ENCODE assay signal across 9 cellular contexts in genomic region chr17:40014375-40014980, GRCh38. TPM values are rescaled to one million over a fixed set of nuclear protein-coding genes. Genes with fewer than 3 reads are reported as not detected.
DNase-seq lines count a peak whose midpoint lies in the region; ATAC-seq and TF ChIP-seq lines count a peak whose summit lies in the region.
"Had no signal": no experiment of that assay in that cellular context is flagged by ENCODE, and none has a peak within 500 bp of the region (broad histone marks: within the 10 kb centered on the region; RNA-seq: fewer than 3 reads in every experiment).

No MANE protein-coding gene starts in this region.

- TF ChIP-seq POLR2A in gastrocnemius medialis (IDR thresholded peaks at IDR 0.05) (no peak), Peyer's patch (IDR thresholded peaks at IDR 0.05) (no peak)

- H3K4me3 ChIP-seq in OCI-LY3 (ENCODE audit: low read length) (peak overlapping the region; percentile 67), gastrocnemius medialis (peak overlapping the region in 3 of 4 donors; percentile 54 to 66 (median 64)), Peyer's patch (no peak overlapping the region)

- in situ Hi-C loops in gastrocnemius medialis (cut with MboI; ENCODE audit: low sequenced_read_pairs in 4 of 4) = no loop called here

- ATAC-seq in foreskin keratinocyte = no peak
- ATAC-seq in gastrocnemius medialis = no peak

- H3K79me2 ChIP-seq in OCI-LY3 (ENCODE audit: low read length) = no peaks in the 10 kb centered on the region

- intact Hi-C loops in gastrocnemius medialis (cut with DNase I; ENCODE audit: low total_unique reads) = loop anchor here (2.0 to 10.0 kb wide), 3 partner anchors 60 to 300 kb away; no protein-coding TSS in a partner anchor

- no peaks in the 10 kb centered on the region for H4K20me1 ChIP-seq in OCI-LY3 (ENCODE audit: insufficient read depth, low read length)

- H3K4me1 ChIP-seq in OCI-LY3 (ENCODE audit: low read length) = peaks cover 23% of the 10 kb centered on the region
- H3K4me1 ChIP-seq in foreskin keratinocyte = no peaks in the 10 kb centered on the region
- H3K4me1 ChIP-seq in gastrocnemius medialis = peaks cover 37 to 51% of the 10 kb centered on the region in 2 donors
- H3K4me1 ChIP-seq in Peyer's patch = peaks cover 0 to 30% (median 4%) of the 10 kb centered on the region in 4 donors

- peak overlapping the region; percentile 88 for H3K4me2 ChIP-seq in OCI-LY3 (ENCODE audit: low read length)

- H3K36me3 ChIP-seq in OCI-LY3 (replicated peaks; ENCODE audit: low read depth, low read length) (peaks cover 2% of the 10 kb centered on the region), gastrocnemius medialis (peaks cover 0 to 5% of the 10 kb centered on the region in 2 donors), Peyer's patch (peaks cover 0 to 4% (median 0%) of the 10 kb centered on the region in 3 donors)

- H3K9me3 ChIP-seq in OCI-LY3 (ENCODE audit: insufficient read depth, low read length) (no peaks in the 10 kb centered on the region), gastrocnemius medialis (no peaks in the 10 kb centered on the region), Peyer's patch (no peaks in the 10 kb centered on the region)

- TF ChIP-seq CTCF in OCI-LY3 (IDR thresholded peaks at IDR 0.05; ENCODE audit: low read depth, low read length) (no peak), foreskin keratinocyte (conservative IDR thresholded peaks at IDR 0.05) (no peak), gastrocnemius medialis (IDR thresholded peaks at IDR 0.05 in 4 of 5, conservative IDR thresholded peaks at IDR 0.05 in 1 of 5) (no peak), Peyer's patch (IDR thresholded peaks at IDR 0.05) (no peak)

- peak overlapping the region; percentile 47; the same call in 1 of the 2 replicates for H2AFZ ChIP-seq in OCI-LY3 (ENCODE audit: low read depth, low read length)

- H3K27ac ChIP-seq in OCI-LY3 (ENCODE audit: low read length) (no peak overlapping the region), foreskin keratinocyte (peak overlapping the region; percentile 24), gastrocnemius medialis (peak overlapping the region; percentile 87 to 99 (median 94)), Peyer's patch (peak overlapping the region in 1 of 4 donors; percentile 23)

- no peaks in the 10 kb centered on the region for H3K27me3 ChIP-seq in OCI-LY3 (ENCODE audit: low read depth, low read length)
- no peaks in the 10 kb centered on the region for H3K27me3 ChIP-seq in foreskin keratinocyte
- H3K27me3 ChIP-seq in gastrocnemius medialis = no peaks in the 10 kb centered on the region
- no peaks in the 10 kb centered on the region for H3K27me3 ChIP-seq in Peyer's patch

- H3K9ac ChIP-seq in OCI-LY3 (ENCODE audit: low read length) = peak overlapping the region; percentile 29; the same call in 1 of the 2 replicates

- DNase-seq in foreskin keratinocyte (no peak), gastrocnemius medialis (no peak), Peyer's patch (no peak), NCI-H524 (lab: John Stamatoyannopoulos, UW) (no peak), COLO668 (lab: John Stamatoyannopoulos, UW; ENCODE audit: unreplicated experiment) (no peak)

RNA-seq across cellular contexts. Expression of gene CSF3, which starts 0.8 kb away (rescaled TPM):
- total RNA-seq in foreskin keratinocyte (4.3 and 5.1 TPM in 2 replicates), gastrocnemius medialis (10 to 100 TPM; 11.4 to 20.6 (median 16.3) TPM), Peyer's patch (not detected)
- 5.5 and 6.2 TPM in 2 replicates for polyA plus RNA-seq in foreskin keratinocyte
- total RNA-seq: activated CD8-positive, alpha-beta memory T cell treated with anti-CD3 and anti-CD28 coated beads for 36 hours; progenitor cell of endocrine pancreas; urinary bladder had no signal

RNA-seq across cellular contexts. Expression of gene PSMD3, which starts 33.9 kb away (rescaled TPM):
- total RNA-seq in foreskin keratinocyte (160 and 182 TPM in 2 replicates), gastrocnemius medialis (100 to 1,000 TPM; 211 to 364 (median 329) TPM), Peyer's patch (10 to 100 TPM; 65.2 to 87.9 (median 73.7) TPM)
- polyA plus RNA-seq in foreskin keratinocyte = 172 and 186 TPM in 2 replicates

RNA-seq across cellular contexts. Expression of gene MED24, which starts 39.7 kb away (rescaled TPM):
- total RNA-seq in foreskin keratinocyte = 49.1 and 57.7 TPM in 2 replicates
- polyA plus RNA-seq in foreskin keratinocyte = 55.0 and 67.2 TPM in 2 replicates
- 100 to 1,000 TPM in 2 of 4 donors, 10 to 100 TPM in 2; 54.2 to 124 (median 93.9) TPM for total RNA-seq in gastrocnemius medialis
- total RNA-seq in Peyer's patch = 100 to 1,000 TPM in 3 of 4 donors, 10 to 100 TPM in 1; 77.9 to 176 (median 146) TPM

RNA-seq across cellular contexts. Expression of gene THRA, which starts 48.3 kb away (rescaled TPM):
- 7.2 and 7.9 TPM in 2 replicates for total RNA-seq in foreskin keratinocyte
- 4.6 and 5.4 TPM in 2 replicates for polyA plus RNA-seq in foreskin keratinocyte
- total RNA-seq in gastrocnemius medialis = 10 to 100 TPM; 42.2 to 71.6 (median 48.2) TPM
- total RNA-seq in Peyer's patch = 10 to 100 TPM; 43.4 to 80.5 (median 68.5) TPM

RNA-seq across cellular contexts. Expression of gene GSDMA, which starts 51.7 kb away (rescaled TPM):
- total RNA-seq in foreskin keratinocyte (3.6 and 4.3 TPM in 2 replicates), gastrocnemius medialis (under 1 TPM in 2 of 4 donors, not detected in 2; 0.16 to 0.26 TPM), Peyer's patch (1 to 10 TPM in 2 of 4 donors, not detected in 2; 1.6 to 3.3 TPM)
- 2.5 and 2.8 TPM in 2 replicates for polyA plus RNA-seq in foreskin keratinocyte
- total RNA-seq: progenitor cell of endocrine pancreas had no signal

Comparison
In these comparisons a context has a peak if more than half of its experiments do, and no peak if none do; other contexts are left out.
1. H3K4me3 ChIP-seq: peak in OCI-LY3 (single experiment) and gastrocnemius medialis (3 of 4); none in Peyer's patch (0 of 4).